17 cellular contexts compared by ENCODE assay signal in genomic region chr1:13237572-13237971, GRCh38. TPM values are rescaled to one million over a fixed set of nuclear protein-coding genes. Genes with fewer than 3 reads are reported as not detected.
"Had no signal": no experiment of that assay in that cellular context is flagged by ENCODE, and none has a peak within 500 bp of the region (broad histone marks: within the 10 kb centered on the region; RNA-seq: fewer than 3 reads in every experiment).

No MANE protein-coding gene starts in this region.

RNA-seq across cellular contexts. Expression of gene PRAMEF18, which starts 11.6 kb away (rescaled TPM):
- total RNA-seq: activated B cell treated with CpG ODN at 0.5 μM for 24 hours; activated CD4-positive, alpha-beta memory T cell treated with anti-CD3 and anti-CD28 coated beads, Interleukin-2, amount 10 ng/mL, durations not matched to agents 7 days and 5 days; activated CD4-positive, alpha-beta T cell treated with anti-CD3 and anti-CD28 coated beads, Interleukin-2, amount 10 ng/mL, durations not matched to agents 7 days and 5 days; activated CD8-positive, alpha-beta memory T cell treated with anti-CD3 and anti-CD28 coated beads, Interleukin-2, amount 10 ng/mL, durations not matched to agents 7 days and 5 days; activated CD8-positive, alpha-beta T cell treated with anti-CD3 and anti-CD28 coated beads, Interleukin-2, amount 10 ng/mL, durations not matched to agents 7 days and 5 days; activated naive CD8-positive, alpha-beta T cell treated with anti-CD3 and anti-CD28 coated beads for 36 hours; activated T-helper 2 cell treated with anti-CD3 and anti-CD28 coated beads, Interferon-gamma antibody, Interleukin-2, Interleukin-4, amounts not matched to agents 10 μg/mL and 5 μg/mL and 100 μg/mL, durations not matched to agents 14 hours and 24 hours and 36 hours; adrenal gland; aorta; astrocyte; body of pancreas; breast epithelium; cardiac septum; T-cell; T-helper 1 cell treated with Interleukin-12 subunit alpha and Interleukin-12 subunit beta and Interleukin-4 antibody, amounts not matched to agents 30 ng/mL and 1 ng/mL, for 36 hours; T-helper 17 cell; T-helper 2 cell treated with Interferon-gamma antibody and Interleukin-4, amounts not matched to agents 100 ng/mL and 5 ng/mL, for 36 hours had no signal

RNA-seq across cellular contexts. Expression of gene PRAMEF5, which starts 16.4 kb away (rescaled TPM):
- total RNA-seq: activated B cell treated with CpG ODN at 0.5 μM for 24 hours; activated CD4-positive, alpha-beta memory T cell treated with anti-CD3 and anti-CD28 coated beads, Interleukin-2, amount 10 ng/mL, durations not matched to agents 7 days and 5 days; activated CD4-positive, alpha-beta T cell treated with anti-CD3 and anti-CD28 coated beads, Interleukin-2, amount 10 ng/mL, durations not matched to agents 7 days and 5 days; activated CD8-positive, alpha-beta memory T cell treated with anti-CD3 and anti-CD28 coated beads, Interleukin-2, amount 10 ng/mL, durations not matched to agents 7 days and 5 days; activated CD8-positive, alpha-beta T cell treated with anti-CD3 and anti-CD28 coated beads, Interleukin-2, amount 10 ng/mL, durations not matched to agents 7 days and 5 days; activated naive CD8-positive, alpha-beta T cell treated with anti-CD3 and anti-CD28 coated beads for 36 hours; activated T-helper 2 cell treated with anti-CD3 and anti-CD28 coated beads, Interferon-gamma antibody, Interleukin-2, Interleukin-4, amounts not matched to agents 10 μg/mL and 5 μg/mL and 100 μg/mL, durations not matched to agents 14 hours and 24 hours and 36 hours; adrenal gland; aorta; astrocyte; body of pancreas; breast epithelium; cardiac septum; T-cell; T-helper 1 cell treated with Interleukin-12 subunit alpha and Interleukin-12 subunit beta and Interleukin-4 antibody, amounts not matched to agents 30 ng/mL and 1 ng/mL, for 36 hours; T-helper 17 cell; T-helper 2 cell treated with Interferon-gamma antibody and Interleukin-4, amounts not matched to agents 100 ng/mL and 5 ng/mL, for 36 hours had no signal

RNA-seq across cellular contexts. Expression of gene PRAMEF13, which starts 36.4 kb away (rescaled TPM):
- total RNA-seq: activated B cell treated with CpG ODN at 0.5 μM for 24 hours; activated CD4-positive, alpha-beta memory T cell treated with anti-CD3 and anti-CD28 coated beads, Interleukin-2, amount 10 ng/mL, durations not matched to agents 7 days and 5 days; activated CD4-positive, alpha-beta T cell treated with anti-CD3 and anti-CD28 coated beads, Interleukin-2, amount 10 ng/mL, durations not matched to agents 7 days and 5 days; activated CD8-positive, alpha-beta memory T cell treated with anti-CD3 and anti-CD28 coated beads, Interleukin-2, amount 10 ng/mL, durations not matched to agents 7 days and 5 days; activated CD8-positive, alpha-beta T cell treated with anti-CD3 and anti-CD28 coated beads, Interleukin-2, amount 10 ng/mL, durations not matched to agents 7 days and 5 days; activated naive CD8-positive, alpha-beta T cell treated with anti-CD3 and anti-CD28 coated beads for 36 hours; activated T-helper 2 cell treated with anti-CD3 and anti-CD28 coated beads, Interferon-gamma antibody, Interleukin-2, Interleukin-4, amounts not matched to agents 10 μg/mL and 5 μg/mL and 100 μg/mL, durations not matched to agents 14 hours and 24 hours and 36 hours; adrenal gland; aorta; astrocyte; body of pancreas; breast epithelium; cardiac septum; T-cell; T-helper 1 cell treated with Interleukin-12 subunit alpha and Interleukin-12 subunit beta and Interleukin-4 antibody, amounts not matched to agents 30 ng/mL and 1 ng/mL, for 36 hours; T-helper 17 cell; T-helper 2 cell treated with Interferon-gamma antibody and Interleukin-4, amounts not matched to agents 100 ng/mL and 5 ng/mL, for 36 hours had no signal

RNA-seq across cellular contexts. Expression of gene PRAMEF8, which starts 47.4 kb away (rescaled TPM):
- total RNA-seq: activated B cell treated with CpG ODN at 0.5 μM for 24 hours; activated CD4-positive, alpha-beta memory T cell treated with anti-CD3 and anti-CD28 coated beads, Interleukin-2, amount 10 ng/mL, durations not matched to agents 7 days and 5 days; activated CD4-positive, alpha-beta T cell treated with anti-CD3 and anti-CD28 coated beads, Interleukin-2, amount 10 ng/mL, durations not matched to agents 7 days and 5 days; activated CD8-positive, alpha-beta memory T cell treated with anti-CD3 and anti-CD28 coated beads, Interleukin-2, amount 10 ng/mL, durations not matched to agents 7 days and 5 days; activated CD8-positive, alpha-beta T cell treated with anti-CD3 and anti-CD28 coated beads, Interleukin-2, amount 10 ng/mL, durations not matched to agents 7 days and 5 days; activated naive CD8-positive, alpha-beta T cell treated with anti-CD3 and anti-CD28 coated beads for 36 hours; activated T-helper 2 cell treated with anti-CD3 and anti-CD28 coated beads, Interferon-gamma antibody, Interleukin-2, Interleukin-4, amounts not matched to agents 10 μg/mL and 5 μg/mL and 100 μg/mL, durations not matched to agents 14 hours and 24 hours and 36 hours; adrenal gland; aorta; body of pancreas; breast epithelium; cardiac septum; T-cell; T-helper 1 cell treated with Interleukin-12 subunit alpha and Interleukin-12 subunit beta and Interleukin-4 antibody, amounts not matched to agents 30 ng/mL and 1 ng/mL, for 36 hours; T-helper 17 cell; T-helper 2 cell treated with Interferon-gamma antibody and Interleukin-4, amounts not matched to agents 100 ng/mL and 5 ng/mL, for 36 hours had no signal
